ENCODE assay signal across 13 cellular contexts in genomic region chr4:21001490-21001889, GRCh38.
"Had no signal": no experiment of that assay in that cellular context is flagged by ENCODE, and none has a peak within 500 bp of the region (broad histone marks: within the 10 kb centered on the region; RNA-seq: fewer than 3 reads in every experiment).

No MANE protein-coding gene starts in this region.

- DNase-seq: activated CD4-positive, alpha-beta T cell treated with anti-CD3 and anti-CD28 coated beads, Interleukin-2, amount 50 U/mL, for 4 hours; body of pancreas; mesendoderm; retina; spleen; stimulated activated CD4-positive, alpha-beta T cell treated with anti-CD3 and anti-CD28 coated beads, Interleukin-4, amount 100 ng/mL, for 4 hours; stimulated activated naive B cell treated with anti-CD40 and anti-IgM and Interleukin-4, amounts not matched to agents 10 μg/mL and 1 μg/mL and 100 μg/mL, for 72 hours; T-helper 2 cell; upper lobe of left lung had no signal

- H3K4me1 Mint-ChIP-seq: stimulated activated naive B cell treated with anti-CD40 and anti-IgM and Interleukin-4, amounts not matched to agents 10 μg/mL and 1 μg/mL and 100 μg/mL, for 72 hours had no signal

- H3K4me1 ChIP-seq: body of pancreas, spleen, upper lobe of left lung had no signal

- ATAC-seq: body of pancreas; stimulated activated naive B cell treated with anti-CD40 and anti-IgM and Interleukin-4, amounts not matched to agents 10 μg/mL and 1 μg/mL and 100 μg/mL, for 72 hours had no signal

- H3K27me3 Mint-ChIP-seq: stimulated activated naive B cell treated with anti-CD40 and anti-IgM and Interleukin-4, amounts not matched to agents 10 μg/mL and 1 μg/mL and 100 μg/mL, for 72 hours had no signal

- H3K27ac Mint-ChIP-seq: activated T-helper 1 cell treated with anti-CD3 and anti-CD28 coated beads, Interleukin-12 subunit alpha, Interleukin-12 subunit beta, Interleukin-2, Interleukin-4 antibody, amounts not matched to agents 30 ng/mL and 10 ng/mL and 1 ng/mL, durations not matched to agents 14 hours and 24 hours and 36 hours; stimulated activated naive B cell treated with anti-CD40 and anti-IgM and Interleukin-4, amounts not matched to agents 10 μg/mL and 1 μg/mL and 100 μg/mL, for 72 hours had no signal

- H3K9me3 ChIP-seq: body of pancreas, spleen, thoracic aorta, upper lobe of left lung had no signal

- FAIRE-seq: TTC549 had no signal

- H3K27me3 ChIP-seq: body of pancreas, spleen, upper lobe of left lung had no signal

- H3K36me3 Mint-ChIP-seq: stimulated activated naive B cell treated with anti-CD40 and anti-IgM and Interleukin-4, amounts not matched to agents 10 μg/mL and 1 μg/mL and 100 μg/mL, for 72 hours had no signal

- H3K4me3 ChIP-seq: body of pancreas, spleen, thoracic aorta, upper lobe of left lung had no signal

- H3K4me3 Mint-ChIP-seq: activated T-helper 1 cell treated with anti-CD3 and anti-CD28 coated beads, Interleukin-12 subunit alpha, Interleukin-12 subunit beta, Interleukin-2, Interleukin-4 antibody, amounts not matched to agents 30 ng/mL and 10 ng/mL and 1 ng/mL, durations not matched to agents 14 hours and 24 hours and 36 hours; neural crest cell; stimulated activated naive B cell treated with anti-CD40 and anti-IgM and Interleukin-4, amounts not matched to agents 10 μg/mL and 1 μg/mL and 100 μg/mL, for 72 hours had no signal

- H3K9me3 Mint-ChIP-seq: neural crest cell had no signal

- H3K27ac ChIP-seq: body of pancreas, spleen, thoracic aorta, upper lobe of left lung had no signal

- H3K36me3 ChIP-seq: spleen, thoracic aorta, upper lobe of left lung had no signal
